In genomic region chr17:43430936-43431649, GRCh38 we compare ENCODE assay signal across 17 cellular contexts. TPM values are rescaled to one million over a fixed set of nuclear protein-coding genes. Genes with fewer than 3 reads are reported as not detected.
A peak's percentile ranks its signal among the peaks of the same experiment; 100 is the strongest.
DNase-seq lines count a peak whose midpoint lies in the region; ATAC-seq, FAIRE-seq and TF ChIP-seq lines count a peak whose summit lies in the region.
"Had no signal": no experiment of that assay in that cellular context is flagged by ENCODE, and none has a peak within 500 bp of the region (broad histone marks: within the 10 kb centered on the region; RNA-seq: fewer than 3 reads in every experiment).

No MANE protein-coding gene starts in this region.

- H3K4me1 Mint-ChIP-seq in chondrocyte (ENCODE audit: low read depth) (peaks cover 57% of the 10 kb centered on the region), CD14-positive monocyte (peaks cover 9% of the 10 kb centered on the region)

- H3K4me3 Mint-ChIP-seq in chondrocyte (ENCODE audit: unreplicated experiment) (no peak overlapping the region), CD14-positive monocyte (no peak overlapping the region)
- H3K4me3 Mint-ChIP-seq: activated T-cell treated with anti-CD3 and anti-CD28 coated beads, Interleukin-2, amount 50 U/mL, for 24 hours; CD8-positive, alpha-beta T cell; naive thymus-derived CD4-positive, alpha-beta T cell had no signal

- H3K27me3 Mint-ChIP-seq in chondrocyte (ENCODE audit: low read depth) (no peaks in the 10 kb centered on the region), CD14-positive monocyte (ENCODE audit: low read depth in 3 of 3) (peaks cover 5 to 21% (median 7%) of the 10 kb centered on the region in 3 donors)

- CTCF ChIA-PET in IMR-90 (lab: Yijun Ruan, JAX) (interaction anchor here (0.6 kb wide), 1 partner anchor 41 kb away, joined by 5 read pairs; no protein-coding TSS in a partner anchor), HepG2 (lab: Yijun Ruan, JAX; ENCODE audit: low intra/inter-chr PET ratio, low total read pairs) (no interaction called here)

- in situ Hi-C loops in IMR-90 (cut with MboI; ENCODE audit: low sequenced_read_pairs) (no loop called here), HepG2 (cut with HindIII; ENCODE audit: extremely low pct_ligation_motif_present, low pct_unique_long_range_greater_than_20kb) (no loop called here)

- no peak overlapping the region for H2BK20ac ChIP-seq in IMR-90 (ENCODE audit: low read depth, low read length)

- H3K56ac ChIP-seq in IMR-90 (ENCODE audit: extremely low read depth, insufficient read depth, low read length), result no peak overlapping the region

- TF ChIP-seq POLR2A in IMR-90 (IDR thresholded peaks at IDR 0.05; ENCODE audit: low read depth, low read length) (no peak), HepG2 (IDR thresholded peaks at IDR 0.05; ENCODE audit: insufficient read depth in 1 of 2, low read depth in 2 of 2, low read length in 2 of 2) (no peak), suprapubic skin (IDR thresholded peaks at IDR 0.05) (no peak)

- no peak overlapping the region for H3K23ac ChIP-seq in IMR-90 (ENCODE audit: low read depth, low read length)

- no peak overlapping the region for H3K4ac ChIP-seq in IMR-90 (ENCODE audit: low read depth, low read length)

- no peaks in the 10 kb centered on the region for H3K36me3 ChIP-seq in IMR-90 (ENCODE audit: control insufficient read depth, insufficient read depth, low read length)
- no peaks in the 10 kb centered on the region for H3K36me3 ChIP-seq in HepG2 (replicated peaks in 1 of 2; ENCODE audit: control insufficient read depth in 1 of 2, insufficient read depth in 2 of 2, low read length in 2 of 2)
- no peaks in the 10 kb centered on the region for H3K36me3 ChIP-seq in suprapubic skin

- no peak overlapping the region for H4K91ac ChIP-seq in IMR-90 (ENCODE audit: insufficient read depth, low read depth, low read length)

- H2BK15ac ChIP-seq in IMR-90 (ENCODE audit: low read depth, low read length), result no peak overlapping the region

- no peaks in the 10 kb centered on the region for H3K79me1 ChIP-seq in IMR-90 (ENCODE audit: low read depth in 1 of 2, low read length in 2 of 2)

- no peak overlapping the region for H2BK5ac ChIP-seq in IMR-90 (ENCODE audit: low read depth, low read length, poor library complexity, severe bottlenecking)

- DNase-seq in IMR-90 (no peak), chondrocyte (ENCODE audit: low spot score) (no peak), HepG2 (ENCODE audit: low spot score) (no peak), suprapubic skin (ENCODE audit: low spot score in 2 of 2) (no peak), HT-29 (ENCODE audit: low spot score) (no peak), CD14-positive monocyte (ENCODE audit: low spot score) (no peak), HK-2 (ENCODE audit: unreplicated experiment) (no peak)
- DNase-seq: activated CD4-positive, CD25-positive, alpha-beta regulatory T cell treated with anti-CD3 and anti-CD28 coated beads, Interleukin-2, amount 50 U/mL, for 72 hours; activated T-cell treated with anti-CD3 and anti-CD28 coated beads, Interleukin-2, amount 50 U/mL, for 24 hours; amniotic stem cell; CD8-positive, alpha-beta T cell; mesendoderm; naive thymus-derived CD4-positive, alpha-beta T cell; NCI-H187 treated with DMSO at 0.1 percent for 48 hours; T1000; testis had no signal

- intact Hi-C loops in IMR-90 (cut with micrococcal nuclease), result no loop called here
- intact Hi-C loops in HepG2 (cut with micrococcal nuclease; ENCODE audit: unreplicated experiment), result no loop called here
- intact Hi-C loops in CD14-positive monocyte (cut with micrococcal nuclease), result no loop called here

- ATAC-seq in IMR-90 (ENCODE audit: low read depth) (no peak), HepG2 (peak; percentile 51)
- ATAC-seq: CD8-positive, alpha-beta T cell; naive thymus-derived CD4-positive, alpha-beta T cell had no signal

- no peak for FAIRE-seq in HepG2 (lab: Jason Lieb, UNC)
- FAIRE-seq: HTR-8/SVneo had no signal

- no peak overlapping the region for H2BK120ac ChIP-seq in IMR-90 (ENCODE audit: low read depth, low read length)

- H3K27me3 ChIP-seq in IMR-90 (ENCODE audit: control insufficient read depth, insufficient read depth, low read length), result no peaks in the 10 kb centered on the region
- H3K27me3 ChIP-seq in HepG2 (ENCODE audit: control insufficient read depth in 1 of 2, insufficient read depth in 2 of 2, low read length in 2 of 2), result no peaks in the 10 kb centered on the region
- H3K27me3 ChIP-seq in suprapubic skin, result no peaks in the 10 kb centered on the region
- H3K27me3 ChIP-seq: testis had no signal

- TF ChIP-seq CTCF in IMR-90 (conservative IDR thresholded peaks at IDR 0.05; ENCODE audit: low read depth, low read length) (no peak), chondrocyte (IDR thresholded peaks at IDR 0.05) (no peak), HepG2 (CRISPR knock-in tag; IDR thresholded peaks at IDR 0.05) (no peak), suprapubic skin (IDR thresholded peaks at IDR 0.05) (no peak), CD14-positive monocyte (IDR thresholded peaks at IDR 0.05) (no peak)

- POLR2A ChIA-PET in IMR-90 (lab: Charles Lee; ENCODE audit: unreplicated experiment), result no interaction called here
- POLR2A ChIA-PET in HepG2 (lab: Yijun Ruan, JAX), result interaction anchor here (1.5 to 2.7 kb wide), 2 partner anchors 32 to 53 kb away, joined by 4 to 13 read pairs; partner anchors contain the start of genes ARL4D and DHX8

- 0 out of 2 replicates have a peak overlapping the region, but pooled peaks have one; percentile 33 for H2AK5ac ChIP-seq in IMR-90 (ENCODE audit: low read depth, low read length)

- dilution Hi-C loops in IMR-90 (cut with HindIII; ENCODE audit: low sequenced_read_pairs, unreplicated experiment), result no loop called here

- H3K9me1 ChIP-seq in IMR-90 (ENCODE audit: insufficient read depth, low read length), result no peaks in the 10 kb centered on the region

- H3K9me3 Mint-ChIP-seq in chondrocyte (ENCODE audit: low read depth), result no peaks in the 10 kb centered on the region
- H3K9me3 Mint-ChIP-seq in CD14-positive monocyte, result peaks cover 0 to 3% (median 0%) of the 10 kb centered on the region in 7 donors
- H3K9me3 Mint-ChIP-seq: activated T-cell treated with anti-CD3 and anti-CD28 coated beads, Interleukin-2, amount 50 U/mL, for 24 hours; CD8-positive, alpha-beta T cell; naive thymus-derived CD4-positive, alpha-beta T cell had no signal

- no peaks in the 10 kb centered on the region for H3K79me2 ChIP-seq in HepG2 (ENCODE audit: insufficient read depth, low read length)

- no peaks in the 10 kb centered on the region for H3K36me3 Mint-ChIP-seq in chondrocyte (ENCODE audit: low read depth)
- H3K36me3 Mint-ChIP-seq in CD14-positive monocyte, result no peaks in the 10 kb centered on the region
- H3K36me3 Mint-ChIP-seq: CD8-positive, alpha-beta T cell; naive thymus-derived CD4-positive, alpha-beta T cell had no signal

- H3K4me1 ChIP-seq in IMR-90 (ENCODE audit: control insufficient read depth, insufficient read depth, low read length) (peaks cover 7% of the 10 kb centered on the region), HepG2 (ENCODE audit: insufficient read depth, low read length) (peaks cover 94% of the 10 kb centered on the region), suprapubic skin (peaks cover 21% of the 10 kb centered on the region)
- H3K4me1 ChIP-seq: testis had no signal

- BruUV-seq in IMR-90 (replicated peaks; lab: Mats Ljungman, UMichigan) (no TSS peak), HepG2 (replicated peaks; lab: Mats Ljungman, UMichigan) (no TSS peak)

- H3K27ac ChIP-seq in IMR-90 (ENCODE audit: insufficient read depth, low read length), result no peak overlapping the region
- no peak overlapping the region for H3K27ac ChIP-seq in HepG2 (ENCODE audit: extremely low read length, insufficient read depth, low read length)
- peak overlapping the region; percentile 34 for H3K27ac ChIP-seq in suprapubic skin
- H3K27ac ChIP-seq: testis had no signal

- TF ChIP-seq EP300 in HepG2 (IDR thresholded peaks at IDR 0.05; ENCODE audit: low read depth in 2 of 2, low read length in 2 of 2) (no peak), HepG2 (CRISPR knock-in tag; IDR thresholded peaks at IDR 0.05; ENCODE audit: borderline replicate concordance) (no peak), suprapubic skin (IDR thresholded peaks at IDR 0.05) (no peak)

- no peak overlapping the region for H4K5ac ChIP-seq in IMR-90 (ENCODE audit: low read depth, low read length)

- H3K9ac ChIP-seq in IMR-90 (ENCODE audit: low read depth, low read length) (no peak overlapping the region), HepG2 (ENCODE audit: insufficient read depth, low read depth, low read length) (no peak overlapping the region)

- H3K4me2 ChIP-seq in IMR-90 (ENCODE audit: low read depth, low read length) (no peak overlapping the region), HepG2 (ENCODE audit: low read depth, low read length) (peak overlapping the region; percentile 41; the same call in 1 of the 2 replicates)

- H4K20me1 ChIP-seq in IMR-90 (ENCODE audit: insufficient read depth, low read length) (no peaks in the 10 kb centered on the region), HepG2 (ENCODE audit: insufficient read depth, low read length) (no peaks in the 10 kb centered on the region)

- TF ChIP-seq RAD21 in IMR-90 (IDR thresholded peaks at IDR 0.05; ENCODE audit: low read length) (no peak), HepG2 (CRISPR knock-in tag; IDR thresholded peaks at IDR 0.05) (no peak)

- WGBS in IMR-90 (ENCODE audit: extremely low coverage in 2 of 2, insufficient read length in 1 of 2), 2 experiments, result no CpG with 5 or more reads among the region's 6 CpGs
- WGBS in HepG2 (ENCODE audit: low lambda C conversion rate), result 33% methylated on average over 6 of the region's 6 CpGs
- 58% methylated on average over 6 of the region's 6 CpGs for WGBS in suprapubic skin

- no peak overlapping the region for H2AK9ac ChIP-seq in IMR-90 (replicated peaks; ENCODE audit: low read depth, low read length, poor library complexity)

- H3K9me3 ChIP-seq in IMR-90 (ENCODE audit: control insufficient read depth, insufficient read depth, low read length) (no peaks in the 10 kb centered on the region), HepG2 (ENCODE audit: low read length) (no peaks in the 10 kb centered on the region), suprapubic skin (no peaks in the 10 kb centered on the region)
- H3K9me3 ChIP-seq: testis had no signal

- H4K8ac ChIP-seq in IMR-90 (ENCODE audit: low read depth in 2 of 2, low read length in 2 of 2), result no peak overlapping the region

- H3K4me3 ChIP-seq in IMR-90 (ENCODE audit: insufficient read depth, low read depth, low read length), result no peak overlapping the region
- H3K4me3 ChIP-seq in HepG2 (replicated peaks in 1 of 3; ENCODE audit: insufficient read depth in 1 of 3, low read depth in 2 of 3, low read length in 3 of 3), result no peak overlapping the region; a peak in 1 of 6 replicates
- H3K4me3 ChIP-seq in suprapubic skin, result no peak overlapping the region
- H3K4me3 ChIP-seq: testis had no signal

- no peak overlapping the region for H3K18ac ChIP-seq in IMR-90 (ENCODE audit: low read depth, low read length)

- H3K27ac Mint-ChIP-seq in chondrocyte (ENCODE audit: unreplicated experiment), result peak overlapping the region; percentile 33
- no peak overlapping the region for H3K27ac Mint-ChIP-seq in CD14-positive monocyte
- H3K27ac Mint-ChIP-seq: activated T-cell treated with anti-CD3 and anti-CD28 coated beads, Interleukin-2, amount 50 U/mL, for 24 hours; CD8-positive, alpha-beta T cell had no signal

- no peak overlapping the region for H3K14ac ChIP-seq in IMR-90 (replicated peaks; ENCODE audit: low read depth, low read length)

- no peak overlapping the region for H2AFZ ChIP-seq in IMR-90 (replicated peaks; ENCODE audit: low read length, poor library complexity)
- peak overlapping the region; percentile 94 for H2AFZ ChIP-seq in HepG2 (ENCODE audit: low read length)

RNA-seq across cellular contexts. Expression of gene ARL4D, which starts 32.3 kb away (rescaled TPM):
- total RNA-seq in IMR-90 (2012; rRNA removed) (12.5 and 12.8 TPM in 2 replicates), chondrocyte (33.8 to 38.0 TPM (median 37.5 TPM) in 3 replicates), HepG2 (2016; rRNA removed; fragmentation: Illumina TruSeq; extraction: Trizol) (9.0 and 9.5 TPM in 2 replicates), suprapubic skin (10 to 100 TPM; 26.7 to 50.9 (median 32.2) TPM)
- polyA plus RNA-seq in IMR-90 (2012; rRNA removed) (25.5 and 30.7 TPM in 2 replicates), HepG2 (2011; rRNA removed) (25.9 and 40.6 TPM in 2 replicates), CD14-positive monocyte (1 to 10 TPM in 1 of 2 donors, under 1 TPM in 1; 0.75 to 2.4 TPM)
- 25.6 and 28.6 TPM in 2 replicates for polyA plus RNA-seq in IMR-90 (2012; cell fraction: cytosol; rRNA removed)
- polyA plus RNA-seq in IMR-90 (2012; cell fraction: nucleus; rRNA removed; ENCODE audit: low replicate concordance), result 8.6 and 16.0 TPM in 2 replicates
- total RNA-seq in HepG2 (2016; cell fraction: cytosol; rRNA removed; fragmentation: Illumina TruSeq; extraction: Trizol; ENCODE audit: low read depth), result 4.8 and 5.0 TPM in 2 replicates
- 8.2 and 10.0 TPM in 2 replicates for total RNA-seq in HepG2 (2016; cell fraction: insoluble cytoplasmic fraction; rRNA removed; fragmentation: Illumina TruSeq; extraction: Trizol)
- 6.9 and 7.7 TPM in 2 replicates for total RNA-seq in HepG2 (2016; cell fraction: membrane; rRNA removed; fragmentation: Illumina TruSeq; extraction: Trizol)
- 5.3 and 7.3 TPM in 2 replicates for total RNA-seq in HepG2 (2016; cell fraction: nucleus; rRNA removed; fragmentation: Illumina TruSeq; extraction: Trizol)
- polyA plus RNA-seq in HepG2 (2011; cell fraction: cytosol; rRNA removed), result 42.8 and 43.2 TPM in 2 replicates
- polyA plus RNA-seq in HepG2 (2011; cell fraction: nucleus; rRNA removed), result 20.5 and 34.1 TPM in 2 replicates
- polyA plus RNA-seq in HepG2 (2012), result 31.5 and 47.6 TPM in 2 replicates
- polyA plus RNA-seq in HepG2 (2016; cell fraction: cytosol; fragmentation: Illumina TruSeq; extraction: Trizol; ENCODE audit: low read depth), result 2.0 and 2.2 TPM in 2 replicates
- polyA plus RNA-seq in HepG2 (2016; cell fraction: insoluble cytoplasmic fraction; fragmentation: Illumina TruSeq; extraction: Trizol; ENCODE audit: low read depth), result 11.6 and 13.8 TPM in 2 replicates
- polyA plus RNA-seq in HepG2 (2016; cell fraction: membrane; fragmentation: Illumina TruSeq; extraction: Trizol; ENCODE audit: low read depth), result 3.2 TPM in 2 replicates
- polyA plus RNA-seq in HepG2 (2016; cell fraction: nucleus; fragmentation: Illumina TruSeq; extraction: Trizol; ENCODE audit: insufficient read depth, low read depth), result 12.2 and 15.4 TPM in 2 replicates
- 18.8 and 37.1 TPM in 2 replicates for polyA minus RNA-seq in HepG2 (2011; rRNA and poly(A)+ RNA removed; ENCODE audit: low replicate concordance)
- 15.0 and 19.8 TPM in 2 replicates for polyA minus RNA-seq in HepG2 (2011; cell fraction: cytosol; rRNA and poly(A)+ RNA removed)
- polyA minus RNA-seq in HepG2 (2011; cell fraction: nucleus; rRNA and poly(A)+ RNA removed), result 8.9 and 13.3 TPM in 2 replicates
- 2.6 and 2.8 TPM in 2 replicates for total RNA-seq in HT-29 (2014; rRNA removed; shearing (Covaris generic))

RNA-seq across cellular contexts. Expression of gene DHX8, which starts 52.7 kb away (rescaled TPM):
- 50.0 TPM in 2 replicates for total RNA-seq in IMR-90 (2012; rRNA removed)
- polyA plus RNA-seq in IMR-90 (2012; rRNA removed), result 21.8 and 22.6 TPM in 2 replicates
- 8.8 and 12.4 TPM in 2 replicates for polyA plus RNA-seq in IMR-90 (2012; cell fraction: cytosol; rRNA removed)
- polyA plus RNA-seq in IMR-90 (2012; cell fraction: nucleus; rRNA removed; ENCODE audit: low replicate concordance), result 14.1 and 32.4 TPM in 2 replicates
- total RNA-seq in chondrocyte, result 39.0 to 49.6 TPM (median 49.2 TPM) in 3 replicates
- total RNA-seq in HepG2 (2016; rRNA removed; fragmentation: Illumina TruSeq; extraction: Trizol), result 48.9 and 66.9 TPM in 2 replicates
- total RNA-seq in HepG2 (2016; cell fraction: cytosol; rRNA removed; fragmentation: Illumina TruSeq; extraction: Trizol; ENCODE audit: low read depth), result 7.3 and 7.5 TPM in 2 replicates
- 48.9 and 59.5 TPM in 2 replicates for total RNA-seq in HepG2 (2016; cell fraction: insoluble cytoplasmic fraction; rRNA removed; fragmentation: Illumina TruSeq; extraction: Trizol)
- total RNA-seq in HepG2 (2016; cell fraction: membrane; rRNA removed; fragmentation: Illumina TruSeq; extraction: Trizol), result 13.7 and 14.3 TPM in 2 replicates
- total RNA-seq in HepG2 (2016; cell fraction: nucleus; rRNA removed; fragmentation: Illumina TruSeq; extraction: Trizol), result 36.4 and 38.7 TPM in 2 replicates
- polyA plus RNA-seq in HepG2 (2011; rRNA removed), result 23.6 and 24.8 TPM in 2 replicates
- polyA plus RNA-seq in HepG2 (2011; cell fraction: cytosol; rRNA removed), result 19.6 and 23.9 TPM in 2 replicates
- polyA plus RNA-seq in HepG2 (2011; cell fraction: nucleus; rRNA removed), result 28.8 and 31.8 TPM in 2 replicates
- polyA plus RNA-seq in HepG2 (2012), result 24.9 and 33.1 TPM in 2 replicates
- polyA plus RNA-seq in HepG2 (2016; cell fraction: cytosol; fragmentation: Illumina TruSeq; extraction: Trizol; ENCODE audit: low read depth), result 1.9 and 2.2 TPM in 2 replicates
- polyA plus RNA-seq in HepG2 (2016; cell fraction: insoluble cytoplasmic fraction; fragmentation: Illumina TruSeq; extraction: Trizol; ENCODE audit: low read depth), result 37.7 and 41.9 TPM in 2 replicates
- 4.4 and 5.7 TPM in 2 replicates for polyA plus RNA-seq in HepG2 (2016; cell fraction: membrane; fragmentation: Illumina TruSeq; extraction: Trizol; ENCODE audit: low read depth)
- polyA plus RNA-seq in HepG2 (2016; cell fraction: nucleus; fragmentation: Illumina TruSeq; extraction: Trizol; ENCODE audit: insufficient read depth, low read depth), result 36.7 and 42.2 TPM in 2 replicates
- polyA minus RNA-seq in HepG2 (2011; rRNA and poly(A)+ RNA removed; ENCODE audit: low replicate concordance), result 67.3 and 93.6 TPM in 2 replicates
- 36.8 and 37.9 TPM in 2 replicates for polyA minus RNA-seq in HepG2 (2011; cell fraction: cytosol; rRNA and poly(A)+ RNA removed)
- polyA minus RNA-seq in HepG2 (2011; cell fraction: nucleus; rRNA and poly(A)+ RNA removed), result 37.6 and 44.9 TPM in 2 replicates
- total RNA-seq in suprapubic skin, result 10 to 100 TPM; 31.4 to 57.1 (median 46.1) TPM
- total RNA-seq in HT-29 (2014; rRNA removed; shearing (Covaris generic)), result 28.2 and 33.8 TPM in 2 replicates
- 10 to 100 TPM; 21.8 to 35.6 TPM for polyA plus RNA-seq in CD14-positive monocyte
